Comparison of ENCODE assay signal across 1 cellular context in the genomic region with DNA sequence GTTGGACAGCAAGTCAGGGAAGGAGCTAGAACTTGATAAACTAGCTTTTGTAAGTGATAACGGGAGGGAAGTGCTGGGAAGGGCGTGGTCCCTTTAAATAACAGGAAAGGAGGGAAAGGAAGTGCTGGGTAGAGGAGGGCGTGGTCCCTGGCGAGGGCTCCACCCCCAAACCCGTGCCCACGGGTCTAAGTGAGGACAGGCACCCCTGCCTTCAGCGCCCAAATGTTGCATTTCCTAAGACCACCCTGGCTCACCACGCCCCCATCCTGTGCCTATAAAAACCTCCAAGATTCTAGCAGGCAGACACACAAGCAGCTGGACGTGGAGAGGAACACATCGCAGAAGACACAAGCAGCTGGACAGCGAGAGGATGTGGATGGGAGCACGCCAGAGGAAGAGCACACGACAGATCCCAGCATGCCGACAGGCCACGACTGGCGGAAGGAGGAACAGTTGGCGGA.
TF ChIP-seq lines count a peak whose summit lies in the region.

No MANE protein-coding gene starts in this region.

TF ChIP-seq in PFSK-1, 5 proteins besides CTCF, POLR2A, EP300 and RAD21 (continued from another document):
- TF ChIP-seq, protein P1, sequence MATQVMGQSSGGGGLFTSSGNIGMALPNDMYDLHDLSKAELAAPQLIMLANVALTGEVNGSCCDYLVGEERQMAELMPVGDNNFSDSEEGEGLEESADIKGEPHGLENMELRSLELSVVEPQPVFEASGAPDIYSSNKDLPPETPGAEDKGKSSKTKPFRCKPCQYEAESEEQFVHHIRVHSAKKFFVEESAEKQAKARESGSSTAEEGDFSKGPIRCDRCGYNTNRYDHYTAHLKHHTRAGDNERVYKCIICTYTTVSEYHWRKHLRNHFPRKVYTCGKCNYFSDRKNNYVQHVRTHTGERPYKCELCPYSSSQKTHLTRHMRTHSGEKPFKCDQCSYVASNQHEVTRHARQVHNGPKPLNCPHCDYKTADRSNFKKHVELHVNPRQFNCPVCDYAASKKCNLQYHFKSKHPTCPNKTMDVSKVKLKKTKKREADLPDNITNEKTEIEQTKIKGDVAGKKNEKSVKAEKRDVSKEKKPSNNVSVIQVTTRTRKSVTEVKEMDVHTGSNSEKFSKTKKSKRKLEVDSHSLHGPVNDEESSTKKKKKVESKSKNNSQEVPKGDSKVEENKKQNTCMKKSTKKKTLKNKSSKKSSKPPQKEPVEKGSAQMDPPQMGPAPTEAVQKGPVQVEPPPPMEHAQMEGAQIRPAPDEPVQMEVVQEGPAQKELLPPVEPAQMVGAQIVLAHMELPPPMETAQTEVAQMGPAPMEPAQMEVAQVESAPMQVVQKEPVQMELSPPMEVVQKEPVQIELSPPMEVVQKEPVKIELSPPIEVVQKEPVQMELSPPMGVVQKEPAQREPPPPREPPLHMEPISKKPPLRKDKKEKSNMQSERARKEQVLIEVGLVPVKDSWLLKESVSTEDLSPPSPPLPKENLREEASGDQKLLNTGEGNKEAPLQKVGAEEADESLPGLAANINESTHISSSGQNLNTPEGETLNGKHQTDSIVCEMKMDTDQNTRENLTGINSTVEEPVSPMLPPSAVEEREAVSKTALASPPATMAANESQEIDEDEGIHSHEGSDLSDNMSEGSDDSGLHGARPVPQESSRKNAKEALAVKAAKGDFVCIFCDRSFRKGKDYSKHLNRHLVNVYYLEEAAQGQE (IDR thresholded peaks at IDR 0.05; ENCODE audit: insufficient read depth in 1 of 2, low read depth in 2 of 2, low read length in 2 of 2), result peak; percentile 66 to 83; a peak in 3 of 4 replicates
- no peak for TF ChIP-seq FOXP2 (optimal IDR thresholded peaks at IDR 0.05; ENCODE audit: borderline replicate concordance, extremely low read depth, extremely low read length, insufficient read depth)
